ENCODE assay signal across 27 cellular contexts in the genomic region with DNA sequence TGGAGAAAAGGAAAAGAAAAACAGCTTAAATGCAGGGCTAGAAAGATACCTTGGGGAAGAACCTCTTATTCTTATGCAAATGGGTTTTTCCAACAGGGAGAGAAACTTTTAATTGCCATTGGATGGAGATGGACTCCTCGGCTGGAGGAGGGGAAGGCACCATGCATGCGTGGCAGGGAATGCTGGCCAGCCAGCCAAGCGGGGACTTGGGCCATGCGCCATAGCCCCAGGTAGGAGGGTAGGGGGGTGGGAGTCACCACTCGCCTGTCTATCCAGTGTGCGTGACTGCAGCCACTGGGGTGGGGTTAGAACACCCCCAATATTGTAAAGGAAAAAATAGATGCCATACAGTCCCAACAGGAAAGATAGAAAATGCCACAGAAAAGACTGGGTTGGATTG.
"Had no signal": no experiment of that assay in that cellular context is flagged by ENCODE, and none has a peak within 500 bp of the region (broad histone marks: within the 10 kb centered on the region; RNA-seq: fewer than 3 reads in every experiment).

No MANE protein-coding gene starts in this region.

- H3K27ac Mint-ChIP-seq: stimulated activated effector memory CD8-positive, alpha-beta T cell treated with anti-CD3 and anti-CD28 coated beads, Interleukin-12 subunit alpha, Interleukin-12 subunit beta, amount 100 ng/mL, for 72 hours; stimulated activated memory B cell treated with anti-CD40 and anti-IgM and Interleukin-4, amounts not matched to agents 10 μg/mL and 1 μg/mL and 100 μg/mL, for 72 hours; stimulated activated naive B cell treated with anti-CD40 and anti-IgM and Interleukin-4, amounts not matched to agents 10 μg/mL and 1 μg/mL and 100 μg/mL, for 72 hours; stimulated activated naive CD8-positive, alpha-beta T cell treated with anti-CD3 and anti-CD28 coated beads, Interleukin-15, amount 100 ng/mL, for 72 hours; stimulated activated naive CD8-positive, alpha-beta T cell treated with anti-CD3 and anti-CD28 coated beads, Interleukin-15, Interleukin-2, amounts not matched to agents 100 ng/mL and 50 ng/mL, for 24 hours; type B pancreatic cell had no signal

- H3K4me1 Mint-ChIP-seq: stimulated activated effector memory CD8-positive, alpha-beta T cell treated with anti-CD3 and anti-CD28 coated beads, Interleukin-12 subunit alpha, Interleukin-12 subunit beta, amount 100 ng/mL, for 72 hours; stimulated activated memory B cell treated with anti-CD40 and anti-IgM and Interleukin-4, amounts not matched to agents 10 μg/mL and 1 μg/mL and 100 μg/mL, for 72 hours; stimulated activated naive B cell treated with anti-CD40 and anti-IgM and Interleukin-4, amounts not matched to agents 10 μg/mL and 1 μg/mL and 100 μg/mL, for 72 hours; stimulated activated naive CD8-positive, alpha-beta T cell treated with anti-CD3 and anti-CD28 coated beads, Interleukin-15, amount 100 ng/mL, for 72 hours had no signal

- H3K9me3 ChIP-seq: testis, thyroid gland, uterus, vagina had no signal

- H3K27ac ChIP-seq: stomach, suprapubic skin, testis, thoracic aorta, thyroid gland, tibial artery, tibial nerve, transverse colon, upper lobe of left lung, uterus, vagina had no signal

- H3K4me3 ChIP-seq: stomach, suprapubic skin, testis, thoracic aorta, thyroid gland, tibial artery, tibial nerve, transverse colon, upper lobe of left lung, uterus, vagina had no signal

- H3K27me3 Mint-ChIP-seq: stimulated activated memory B cell treated with anti-CD40 and anti-IgM and Interleukin-4, amounts not matched to agents 10 μg/mL and 1 μg/mL and 100 μg/mL, for 72 hours; stimulated activated naive B cell treated with anti-CD40 and anti-IgM and Interleukin-4, amounts not matched to agents 10 μg/mL and 1 μg/mL and 100 μg/mL, for 72 hours; stimulated activated naive CD8-positive, alpha-beta T cell treated with anti-CD3 and anti-CD28 coated beads, Interleukin-15, amount 100 ng/mL, for 72 hours; stimulated activated naive CD8-positive, alpha-beta T cell treated with anti-CD3 and anti-CD28 coated beads, Interleukin-15, Interleukin-2, amounts not matched to agents 100 ng/mL and 50 ng/mL, for 24 hours; type B pancreatic cell had no signal

- H3K36me3 ChIP-seq: stomach, suprapubic skin, thoracic aorta, thyroid gland, tibial artery, tibial nerve, transverse colon, upper lobe of left lung, uterus, vagina had no signal

- DNase-seq: stimulated activated CD4-positive, alpha-beta T cell treated with anti-CD3 and anti-CD28 coated beads, Interleukin-2, amount 100 ng/mL, for 48 hours; stimulated activated CD4-positive, alpha-beta T cell treated with anti-CD3 and anti-CD28 coated beads, Interleukin-4, amount 100 ng/mL, for 1 hour; stimulated activated CD4-positive, alpha-beta T cell treated with anti-CD3 and anti-CD28 coated beads, Interleukin-4, amount 100 ng/mL, for 24 hours; stimulated activated CD4-positive, alpha-beta T cell treated with anti-CD3 and anti-CD28 coated beads, Interleukin-4, amount 100 ng/mL, for 4 hours; stimulated activated CD8-positive, alpha-beta memory T cell treated with anti-CD3 and anti-CD28 coated beads, Interleukin-4, amount 100 ng/mL, for 48 hours; stimulated activated naive B cell treated with anti-CD40 and anti-IgM and Interleukin-4, amounts not matched to agents 10 μg/mL and 1 μg/mL and 100 μg/mL, for 72 hours; stimulated activated naive CD4-positive, alpha-beta T cell; stimulated activated naive CD4-positive, alpha-beta T cell treated with Interleukin-2 at 50 U/mL for 16 hours; stimulated activated naive CD8-positive, alpha-beta T cell treated with anti-CD3 and anti-CD28 coated beads, Interleukin-15, amount 100 ng/mL, for 72 hours; stimulated activated naive CD8-positive, alpha-beta T cell treated with anti-CD3 and anti-CD28 coated beads, Interleukin-15, Interleukin-2, amounts not matched to agents 100 U/mL and 50 U/mL, for 24 hours; stomach; substantia nigra; testis; thyroid gland; tibial artery; transverse colon; trophoblast cell; uterus had no signal

- H3K4me3 Mint-ChIP-seq: stimulated activated effector memory CD8-positive, alpha-beta T cell treated with anti-CD3 and anti-CD28 coated beads, Interleukin-12 subunit alpha, Interleukin-12 subunit beta, amount 100 ng/mL, for 72 hours; stimulated activated memory B cell treated with anti-CD40 and anti-IgM and Interleukin-4, amounts not matched to agents 10 μg/mL and 1 μg/mL and 100 μg/mL, for 72 hours; stimulated activated naive B cell treated with anti-CD40 and anti-IgM and Interleukin-4, amounts not matched to agents 10 μg/mL and 1 μg/mL and 100 μg/mL, for 72 hours; stimulated activated naive CD8-positive, alpha-beta T cell treated with anti-CD3 and anti-CD28 coated beads, Interleukin-15, amount 100 ng/mL, for 72 hours; stimulated activated naive CD8-positive, alpha-beta T cell treated with anti-CD3 and anti-CD28 coated beads, Interleukin-15, Interleukin-2, amounts not matched to agents 100 ng/mL and 50 ng/mL, for 24 hours; type B pancreatic cell had no signal

- H3K27me3 ChIP-seq: stomach, suprapubic skin, testis, thyroid gland, tibial artery, tibial nerve, transverse colon, upper lobe of left lung, uterus, vagina had no signal

- H3K36me3 Mint-ChIP-seq: stimulated activated effector memory CD8-positive, alpha-beta T cell treated with anti-CD3 and anti-CD28 coated beads, Interleukin-12 subunit alpha, Interleukin-12 subunit beta, amount 100 ng/mL, for 72 hours; stimulated activated memory B cell treated with anti-CD40 and anti-IgM and Interleukin-4, amounts not matched to agents 10 μg/mL and 1 μg/mL and 100 μg/mL, for 72 hours; stimulated activated naive B cell treated with anti-CD40 and anti-IgM and Interleukin-4, amounts not matched to agents 10 μg/mL and 1 μg/mL and 100 μg/mL, for 72 hours; type B pancreatic cell had no signal

- H3K4me1 ChIP-seq: stomach, suprapubic skin, testis, thyroid gland, tibial artery, tibial nerve, transverse colon, upper lobe of left lung, uterus, vagina had no signal

- ATAC-seq: stimulated activated effector memory CD8-positive, alpha-beta T cell treated with anti-CD3 and anti-CD28 coated beads, Interleukin-12 subunit alpha, Interleukin-12 subunit beta, amount 100 ng/mL, for 72 hours; stimulated activated memory B cell treated with anti-CD40 and anti-IgM and Interleukin-4, amounts not matched to agents 10 μg/mL and 1 μg/mL and 100 μg/mL, for 72 hours; stimulated activated naive B cell treated with anti-CD40 and anti-IgM and Interleukin-4, amounts not matched to agents 10 μg/mL and 1 μg/mL and 100 μg/mL, for 72 hours; stimulated activated naive CD8-positive, alpha-beta T cell treated with anti-CD3 and anti-CD28 coated beads, Interleukin-15, amount 100 ng/mL, for 72 hours; stimulated activated naive CD8-positive, alpha-beta T cell treated with anti-CD3 and anti-CD28 coated beads, Interleukin-15, Interleukin-2, amounts not matched to agents 100 U/mL and 50 U/mL, for 24 hours had no signal
